8 cellular contexts compared by ENCODE assay signal in genomic region chr17:17824780-17825614, GRCh38. TPM values are rescaled to one million over a fixed set of nuclear protein-coding genes. Genes with fewer than 3 reads are reported as not detected.
DNase-seq lines count a peak whose midpoint lies in the region; ATAC-seq and TF ChIP-seq lines count a peak whose summit lies in the region.

No MANE protein-coding gene starts in this region.

- H3K9me3 Mint-ChIP-seq in WTC11: no peaks in the 10 kb centered on the region

- intact Hi-C loops in stomach (cut with DNase I; ENCODE audit: low total_unique reads): no loop called here

- H3K36me3 Mint-ChIP-seq in WTC11: no peaks in the 10 kb centered on the region; the same call in none of the 2 replicates

- POLR2A ChIA-PET in WTC11 (lab: Charles Lee): interaction anchor here (0.6 to 9.4 kb wide), 7 partner anchors 12 to 233 kb away, joined by 3 to 137 read pairs (median 6); partner anchors contain the start of gene SREBF1

- no peaks in the 10 kb centered on the region for H3K9me3 ChIP-seq in right atrium auricular region
- H3K9me3 ChIP-seq in stomach: no peaks in the 10 kb centered on the region

- no peak overlapping the region for H3K4me3 ChIP-seq in right atrium auricular region
- peak overlapping the region in 1 of 4 donors; percentile 50 for H3K4me3 ChIP-seq in stomach

- H3K36me3 ChIP-seq in right atrium auricular region (no peaks in the 10 kb centered on the region), stomach (peaks cover 0 to 13% (median 3%) of the 10 kb centered on the region in 4 donors)

- H3K4me1 ChIP-seq in right atrium auricular region (peaks cover 0 to 65% of the 10 kb centered on the region in 2 donors), stomach (peaks cover 77 to 97% (median 86%) of the 10 kb centered on the region in 4 donors)

- TF ChIP-seq EP300 in stomach (IDR thresholded peaks at IDR 0.05): no peak

- TF ChIP-seq POLR2A in stomach (IDR thresholded peaks at IDR 0.05): no peak

- DNase-seq in NCI-H146 (lab: John Stamatoyannopoulos, UW) (peak; percentile 16), NCI-H146 treated with DMSO at 0.1 percent for 48 hours (lab: John Stamatoyannopoulos, UW; ENCODE audit: unreplicated experiment) (no peak), WTC11 (ENCODE audit: low spot score) (no peak), right atrium auricular region (ENCODE audit: low spot score) (no peak), stomach (no peak)

- peaks cover 71% of the 10 kb centered on the region for H3K4me1 Mint-ChIP-seq in WTC11

- TF ChIP-seq CTCF in WTC11 (IDR thresholded peaks at IDR 0.05) (no peak), right atrium auricular region (IDR thresholded peaks at IDR 0.05) (no peak), stomach (IDR thresholded peaks at IDR 0.05) (no peak)

- peak overlapping the region; percentile 44 for H3K4me3 Mint-ChIP-seq in WTC11

- H3K27me3 ChIP-seq in right atrium auricular region (no peaks in the 10 kb centered on the region), stomach (no peaks in the 10 kb centered on the region)

- peak; percentile 1; the same call in 1 of the 2 replicates for ATAC-seq in WTC11
- no peak for ATAC-seq in GM18519 (IDR thresholded peaks at IDR 0.05; ENCODE audit: low FRiP score, unreplicated experiment)
- ATAC-seq in HG03135 (IDR thresholded peaks at IDR 0.05; ENCODE audit: unreplicated experiment): no peak
- ATAC-seq in HG03045 (IDR thresholded peaks at IDR 0.05; ENCODE audit: unreplicated experiment): no peak

- H3K27ac ChIP-seq in right atrium auricular region: peak overlapping the region; percentile 76 to 80
- H3K27ac ChIP-seq in stomach: peak overlapping the region; percentile 66 to 94 (median 87)

- CTCF ChIA-PET in WTC11 (lab: Charles Lee): interaction anchor here (1.0 to 3.7 kb wide), 5 partner anchors 11 to 44 kb away, joined by 3 to 12 read pairs (median 3); partner anchors contain the start of gene SREBF1

- no peaks in the 10 kb centered on the region for H3K27me3 Mint-ChIP-seq in WTC11 (ENCODE audit: low read depth)

- H3K27ac Mint-ChIP-seq in WTC11: peak overlapping the region; percentile 99

- WGBS in stomach, 5 donors: 39 to 51% (median 50%) methylated on average over 13 to 14 of the region's 14 CpGs

TF ChIP-seq in WTC11, 78 proteins besides CTCF, POLR2A, EP300 and RAD21 (continues in another document):
- TF ChIP-seq MLX (CRISPR knock-in tag; IDR thresholded peaks at IDR 0.05) (no peak), JAZF1 (CRISPR knock-in tag; IDR thresholded peaks at IDR 0.05) (no peak), IRF1 (CRISPR knock-in tag; IDR thresholded peaks at IDR 0.05) (no peak), ESRRA (CRISPR knock-in tag; IDR thresholded peaks at IDR 0.05; ENCODE audit: borderline replicate concordance) (no peak), ZNF512 (CRISPR knock-in tag; IDR thresholded peaks at IDR 0.05; ENCODE audit: borderline replicate concordance) (no peak), E2F5 (CRISPR knock-in tag; IDR thresholded peaks at IDR 0.05) (no peak), MXD4 (CRISPR knock-in tag; IDR thresholded peaks at IDR 0.05; ENCODE audit: borderline replicate concordance) (no peak), SOX15 (CRISPR knock-in tag; IDR thresholded peaks at IDR 0.05) (no peak), TCF7 (CRISPR knock-in tag; IDR thresholded peaks at IDR 0.05; ENCODE audit: low read depth) (no peak), ZNF396 (CRISPR knock-in tag; IDR thresholded peaks at IDR 0.05; ENCODE audit: borderline replicate concordance) (no peak), ERG (CRISPR knock-in tag; IDR thresholded peaks at IDR 0.05) (no peak)
- TF ChIP-seq, protein P1, sequence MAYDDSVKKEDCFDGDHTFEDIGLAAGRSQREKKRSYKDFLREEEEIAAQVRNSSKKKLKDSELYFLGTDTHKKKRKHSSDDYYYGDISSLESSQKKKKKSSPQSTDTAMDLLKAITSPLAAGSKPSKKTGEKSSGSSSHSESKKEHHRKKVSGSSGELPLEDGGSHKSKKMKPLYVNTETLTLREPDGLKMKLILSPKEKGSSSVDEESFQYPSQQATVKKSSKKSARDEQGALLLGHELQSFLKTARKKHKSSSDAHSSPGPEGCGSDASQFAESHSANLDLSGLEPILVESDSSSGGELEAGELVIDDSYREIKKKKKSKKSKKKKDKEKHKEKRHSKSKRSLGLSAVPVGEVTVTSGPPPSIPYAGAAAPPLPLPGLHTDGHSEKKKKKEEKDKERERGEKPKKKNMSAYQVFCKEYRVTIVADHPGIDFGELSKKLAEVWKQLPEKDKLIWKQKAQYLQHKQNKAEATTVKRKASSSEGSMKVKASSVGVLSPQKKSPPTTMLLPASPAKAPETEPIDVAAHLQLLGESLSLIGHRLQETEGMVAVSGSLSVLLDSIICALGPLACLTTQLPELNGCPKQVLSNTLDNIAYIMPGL (CRISPR knock-in tag; IDR thresholded peaks at IDR 0.05): no peak
- TF ChIP-seq, protein P2, sequence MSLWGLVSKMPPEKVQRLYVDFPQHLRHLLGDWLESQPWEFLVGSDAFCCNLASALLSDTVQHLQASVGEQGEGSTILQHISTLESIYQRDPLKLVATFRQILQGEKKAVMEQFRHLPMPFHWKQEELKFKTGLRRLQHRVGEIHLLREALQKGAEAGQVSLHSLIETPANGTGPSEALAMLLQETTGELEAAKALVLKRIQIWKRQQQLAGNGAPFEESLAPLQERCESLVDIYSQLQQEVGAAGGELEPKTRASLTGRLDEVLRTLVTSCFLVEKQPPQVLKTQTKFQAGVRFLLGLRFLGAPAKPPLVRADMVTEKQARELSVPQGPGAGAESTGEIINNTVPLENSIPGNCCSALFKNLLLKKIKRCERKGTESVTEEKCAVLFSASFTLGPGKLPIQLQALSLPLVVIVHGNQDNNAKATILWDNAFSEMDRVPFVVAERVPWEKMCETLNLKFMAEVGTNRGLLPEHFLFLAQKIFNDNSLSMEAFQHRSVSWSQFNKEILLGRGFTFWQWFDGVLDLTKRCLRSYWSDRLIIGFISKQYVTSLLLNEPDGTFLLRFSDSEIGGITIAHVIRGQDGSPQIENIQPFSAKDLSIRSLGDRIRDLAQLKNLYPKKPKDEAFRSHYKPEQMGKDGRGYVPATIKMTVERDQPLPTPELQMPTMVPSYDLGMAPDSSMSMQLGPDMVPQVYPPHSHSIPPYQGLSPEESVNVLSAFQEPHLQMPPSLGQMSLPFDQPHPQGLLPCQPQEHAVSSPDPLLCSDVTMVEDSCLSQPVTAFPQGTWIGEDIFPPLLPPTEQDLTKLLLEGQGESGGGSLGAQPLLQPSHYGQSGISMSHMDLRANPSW (CRISPR knock-in tag; conservative IDR thresholded peaks at IDR 0.05; ENCODE audit: low read depth): no peak

RNA-seq across cellular contexts. Expression of gene SREBF1, which starts 11.8 kb away (rescaled TPM):
- total RNA-seq in WTC11 (2021) (72.3 to 93.7 TPM (median 76.7 TPM) in 3 replicates), right atrium auricular region (10 to 100 TPM; 17.0 to 29.8 TPM), stomach (100 to 1,000 TPM in 3 of 5 donors, 10 to 100 TPM in 2; 18.9 to 207 (median 126) TPM)
- polyA plus RNA-seq in stomach: 10 to 100 TPM; 13.1 to 64.5 (median 17.2) TPM
